In the genomic region with DNA sequence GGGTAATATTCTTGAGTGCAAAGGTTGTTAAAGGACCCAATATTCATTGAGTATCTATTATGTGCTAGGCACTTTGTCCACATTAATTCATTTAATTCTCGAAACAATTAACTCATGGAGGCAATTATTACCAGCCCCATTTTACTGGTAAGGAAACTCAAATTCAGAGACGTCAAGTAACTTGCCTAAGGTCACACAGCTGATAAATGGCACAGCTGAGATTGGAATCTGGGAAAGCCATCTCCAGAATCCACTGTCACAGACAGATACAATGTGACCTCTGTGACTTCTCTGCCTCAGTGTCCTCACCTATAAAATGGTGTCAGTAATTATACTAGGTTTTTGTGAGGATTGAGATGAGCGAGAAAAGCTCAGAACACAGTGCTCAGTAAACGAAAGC, we compare ENCODE assay signal across 8 cellular contexts.
"Had no signal": no experiment of that assay in that cellular context is flagged by ENCODE, and none has a peak within 500 bp of the region (broad histone marks: within the 10 kb centered on the region; RNA-seq: fewer than 3 reads in every experiment).

No MANE protein-coding gene starts in this region.

- ATAC-seq: GM12878 had no signal

- FAIRE-seq: G401.6, GM12878, GM12891, GM12892, GM18507, GM19239 had no signal

- H3K4me3 ChIP-seq: GM12878 had no signal

- DNase-seq: GDM1, GF-D8 had no signal
